ENCODE assay signal across 13 cellular contexts in the genomic region with DNA sequence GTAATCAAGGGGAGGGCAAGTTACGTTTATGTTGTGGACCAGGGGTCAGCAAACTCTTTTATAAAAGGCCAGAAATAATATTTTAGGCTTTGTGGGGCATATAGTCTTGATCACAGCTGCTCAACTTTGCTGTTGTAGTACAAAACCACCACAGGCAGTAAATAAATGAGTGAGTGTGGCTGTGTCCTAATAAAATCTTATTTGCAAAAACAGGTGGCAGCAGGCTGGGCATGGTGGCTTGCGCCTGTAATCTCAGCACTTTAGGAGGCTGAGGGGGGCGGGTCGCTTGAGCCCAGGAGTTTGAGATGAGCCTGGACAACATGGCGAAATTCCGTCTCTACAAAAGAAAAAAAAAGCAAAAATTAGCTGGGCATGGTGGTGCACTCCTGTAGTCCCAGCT.
"Had no signal": no experiment of that assay in that cellular context is flagged by ENCODE, and none has a peak within 500 bp of the region (broad histone marks: within the 10 kb centered on the region; RNA-seq: fewer than 3 reads in every experiment).

No MANE protein-coding gene starts in this region.

- DNase-seq: activated CD4-positive, alpha-beta T cell treated with anti-CD3 and anti-CD28 coated beads for 4 hours; activated naive CD4-positive, alpha-beta T cell treated with Interleukin-2 at 50 U/mL for 16 hours; activated naive CD8-positive, alpha-beta T cell treated with anti-CD3 and anti-CD28 coated beads, Interleukin-2, amount 50 U/mL, for 24 hours; gastrocnemius medialis; heart right ventricle; left lung; mesendoderm; pancreas; stimulated activated CD4-positive, alpha-beta T cell treated with anti-CD3 and anti-CD28 coated beads, Interleukin-4, amount 100 ng/mL, for 4 hours; stimulated activated naive CD8-positive, alpha-beta T cell treated with anti-CD3 and anti-CD28 coated beads, Interleukin-15, amount 100 ng/mL, for 72 hours had no signal

- H3K27ac ChIP-seq: ascending aorta, cardiac muscle cell, gastrocnemius medialis, heart right ventricle, pancreas, thoracic aorta had no signal

- H3K36me3 ChIP-seq: ascending aorta, cardiac muscle cell, gastrocnemius medialis, heart right ventricle, left lung, pancreas, thoracic aorta had no signal

- H3K4me3 ChIP-seq: ascending aorta, cardiac muscle cell, gastrocnemius medialis, heart right ventricle, left lung, pancreas, thoracic aorta had no signal

- H3K4me1 ChIP-seq: ascending aorta, gastrocnemius medialis had no signal

- H3K9me3 ChIP-seq: ascending aorta, gastrocnemius medialis, heart right ventricle, left lung, pancreas, thoracic aorta had no signal

- H3K27me3 ChIP-seq: ascending aorta, cardiac muscle cell, gastrocnemius medialis, heart right ventricle, left lung, pancreas had no signal
